ENCODE assay signal across 9 cellular contexts in genomic region chr1:9371391-9371935, GRCh38.
DNase-seq lines count a peak whose midpoint lies in the region; ATAC-seq and TF ChIP-seq lines count a peak whose summit lies in the region.
"Had no signal": no experiment of that assay in that cellular context is flagged by ENCODE, and none has a peak within 500 bp of the region (broad histone marks: within the 10 kb centered on the region; RNA-seq: fewer than 3 reads in every experiment).

No MANE protein-coding gene starts in this region.

- 12% methylated on average over 6 of the region's 15 CpGs for WGBS in esophagus muscularis mucosa
- 25 to 30% methylated on average over 15 of the region's 15 CpGs for WGBS in tibial nerve, 2 donors

- TF ChIP-seq CTCF in esophagus muscularis mucosa (IDR thresholded peaks at IDR 0.05) (no peak), mucosa of descending colon (IDR thresholded peaks at IDR 0.05) (no peak), tibial nerve (IDR thresholded peaks at IDR 0.05) (no peak), PC-9 (conservative IDR thresholded peaks at IDR 0.05) (no peak)

- H3K9me2 ChIP-seq in PC-9 (ENCODE audit: insufficient read depth) = no peaks in the 10 kb centered on the region

- no peaks in the 10 kb centered on the region for H4K20me1 ChIP-seq in PC-9 (ENCODE audit: insufficient read depth)

- POLR2A ChIA-PET in PC-9 (lab: Charles Lee; ENCODE audit: unreplicated experiment) = no interaction called here

- no peak overlapping the region for H3K27ac Mint-ChIP-seq in activated naive CD4-positive, alpha-beta T cell treated with anti-CD3 and anti-CD28 coated beads, Interleukin-2, amount 50 U/mL, for 72 hours

- TF ChIP-seq EP300 in esophagus muscularis mucosa (IDR thresholded peaks at IDR 0.05) (peak; percentile 73), tibial nerve (IDR thresholded peaks at IDR 0.05) (peak in 1 of 2 donors; percentile 48)

- H3K4me2 ChIP-seq in PC-9 = no peak overlapping the region

- H3K9me3 Mint-ChIP-seq in activated naive CD4-positive, alpha-beta T cell treated with anti-CD3 and anti-CD28 coated beads, Interleukin-2, amount 50 U/mL, for 72 hours = no peaks in the 10 kb centered on the region
- H3K9me3 Mint-ChIP-seq: central memory CD8-positive, alpha-beta T cell had no signal

- H3K36me3 ChIP-seq in esophagus muscularis mucosa (peaks cover 8 to 27% (median 17%) of the 10 kb centered on the region in 4 donors), mucosa of descending colon (ENCODE audit: low read depth) (no peaks in the 10 kb centered on the region), tibial nerve (peaks cover 0 to 21% (median 0%) of the 10 kb centered on the region in 3 donors), PC-9 (ENCODE audit: low read depth) (no peaks in the 10 kb centered on the region)

- H3K4me1 ChIP-seq in esophagus muscularis mucosa (peaks cover 35 to 99% (median 92%) of the 10 kb centered on the region in 4 donors), mucosa of descending colon (ENCODE audit: low read depth) (peaks cover 19% of the 10 kb centered on the region), tibial nerve (peaks cover 0 to 39% (median 18%) of the 10 kb centered on the region in 4 donors), PC-9 (replicated peaks; ENCODE audit: insufficient read depth) (no peaks in the 10 kb centered on the region)

- BruUV-seq in PC-9 (replicated peaks; lab: Mats Ljungman, UMichigan) = no TSS peak

- no peaks in the 10 kb centered on the region for H3K79me2 ChIP-seq in PC-9 (ENCODE audit: low read depth)

- intact Hi-C loops in esophagus muscularis mucosa (cut with DNase I) = loop anchor here (10.0 kb wide), 1 partner anchor 73 kb away; no protein-coding TSS in a partner anchor
- intact Hi-C loops in mucosa of descending colon (cut with DNase I, micrococcal nuclease) = no loop called here
- intact Hi-C loops in PC-9 (cut with micrococcal nuclease; ENCODE audit: unreplicated experiment) = no loop called here

- DNase-seq in NCI-H510A treated with DMSO at 0.1 percent for 48 hours (lab: John Stamatoyannopoulos, UW) (peak; percentile 86), esophagus muscularis mucosa (ENCODE audit: extremely low spot score) (peak; percentile 96), mucosa of descending colon (peak in 1 of 3 donors; percentile 47), tibial nerve (ENCODE audit: low spot score in 2 of 2) (peak; percentile 35 to 48), PC-9 (no peak)
- DNase-seq in activated naive CD4-positive, alpha-beta T cell treated with anti-CD3 and anti-CD28 coated beads, Interleukin-2, amount 50 U/mL, for 72 hours (ENCODE audit: low spot score in 2 of 2) = no peak
- DNase-seq: NCI-H1417 had no signal

- H3K27me3 ChIP-seq in esophagus muscularis mucosa (no peaks in the 10 kb centered on the region), tibial nerve (no peaks in the 10 kb centered on the region), PC-9 (ENCODE audit: insufficient read depth, low read depth) (no peaks in the 10 kb centered on the region)

- H3K9me3 ChIP-seq in esophagus muscularis mucosa (no peaks in the 10 kb centered on the region), mucosa of descending colon (no peaks in the 10 kb centered on the region), tibial nerve (no peaks in the 10 kb centered on the region), PC-9 (ENCODE audit: insufficient read depth, low read depth) (no peaks in the 10 kb centered on the region)

- peak overlapping the region; percentile 91 to 95 (median 95) for H3K27ac ChIP-seq in esophagus muscularis mucosa (replicated peaks in 1 of 4)
- peak overlapping the region in 3 of 4 donors; percentile 11 to 79 (median 73) for H3K27ac ChIP-seq in tibial nerve
- H3K27ac ChIP-seq in PC-9 = no peak overlapping the region

- no peaks in the 10 kb centered on the region for H3K36me3 Mint-ChIP-seq in activated naive CD4-positive, alpha-beta T cell treated with anti-CD3 and anti-CD28 coated beads, Interleukin-2, amount 50 U/mL, for 72 hours

- ATAC-seq in mucosa of descending colon (peak; percentile 71), GM19328 (IDR thresholded peaks at IDR 0.05; ENCODE audit: unreplicated experiment) (no peak)
- no peak for ATAC-seq in activated naive CD4-positive, alpha-beta T cell treated with anti-CD3 and anti-CD28 coated beads, Interleukin-2, amount 50 U/mL, for 72 hours

- no peak overlapping the region for H2AFZ ChIP-seq in PC-9

- H3F3A ChIP-seq in PC-9 (ENCODE audit: insufficient read depth, low read depth) = no peaks in the 10 kb centered on the region

- TF ChIP-seq POLR2A in esophagus muscularis mucosa (IDR thresholded peaks at IDR 0.05; ENCODE audit: low read depth) (no peak), tibial nerve (IDR thresholded peaks at IDR 0.05) (no peak)

- CTCF ChIA-PET in PC-9 (lab: Charles Lee) = no interaction called here

- H3K4me3 ChIP-seq in esophagus muscularis mucosa = no peak overlapping the region
- H3K4me3 ChIP-seq in mucosa of descending colon = no peak overlapping the region
- H3K4me3 ChIP-seq in tibial nerve = no peak overlapping the region
- no peak overlapping the region for H3K4me3 ChIP-seq in PC-9

Comparison
In these comparisons a context has a peak if more than half of its experiments do, and no peak if none do; other contexts are left out.
1. DNase-seq: peak in NCI-H510A treated with DMSO at 0.1 percent for 48 hours (single experiment), esophagus muscularis mucosa (single experiment) and tibial nerve (2 of 2); none in activated naive CD4-positive, alpha-beta T cell treated with anti-CD3 and anti-CD28 coated beads, Interleukin-2, amount 50 U/mL, for 72 hours (0 of 2) and PC-9 (0 of 2).